In the genomic region with DNA sequence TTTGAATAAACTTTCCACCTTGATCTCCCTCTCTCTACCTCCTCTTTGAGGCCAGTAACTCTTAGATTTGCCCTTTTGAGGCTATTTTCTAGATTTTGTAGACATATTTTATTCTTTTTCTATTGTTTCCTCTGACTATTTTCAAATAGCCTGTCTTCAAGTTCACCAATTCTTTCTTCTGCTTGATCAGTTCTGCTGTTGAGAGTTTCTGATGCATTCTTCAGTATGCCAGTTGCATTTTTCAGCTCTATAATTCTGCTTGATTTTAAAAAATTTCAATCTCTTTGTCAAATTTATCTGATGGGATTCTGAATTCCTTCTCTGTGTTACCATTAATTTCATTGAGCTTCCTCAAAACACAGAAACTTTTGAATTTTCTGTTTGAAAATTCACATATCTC, we compare ENCODE assay signal across 7 cellular contexts.
"Had no signal": no experiment of that assay in that cellular context is flagged by ENCODE, and none has a peak within 500 bp of the region (broad histone marks: within the 10 kb centered on the region; RNA-seq: fewer than 3 reads in every experiment).

No MANE protein-coding gene starts in this region.

- H3K4me2 ChIP-seq: KMS-11 had no signal

- H3K4me3 ChIP-seq: K562 had no signal

- FAIRE-seq: HTR-8/SVneo, K562 had no signal

- ATAC-seq: K562 had no signal

- H3K27ac ChIP-seq: HL-60, KMS-11 had no signal

- DNase-seq: IMR-90, KBM-7, KG1 had no signal

- H3K9ac ChIP-seq: KMS-11 had no signal
